ENCODE assay signal across 8 cellular contexts in the genomic region with DNA sequence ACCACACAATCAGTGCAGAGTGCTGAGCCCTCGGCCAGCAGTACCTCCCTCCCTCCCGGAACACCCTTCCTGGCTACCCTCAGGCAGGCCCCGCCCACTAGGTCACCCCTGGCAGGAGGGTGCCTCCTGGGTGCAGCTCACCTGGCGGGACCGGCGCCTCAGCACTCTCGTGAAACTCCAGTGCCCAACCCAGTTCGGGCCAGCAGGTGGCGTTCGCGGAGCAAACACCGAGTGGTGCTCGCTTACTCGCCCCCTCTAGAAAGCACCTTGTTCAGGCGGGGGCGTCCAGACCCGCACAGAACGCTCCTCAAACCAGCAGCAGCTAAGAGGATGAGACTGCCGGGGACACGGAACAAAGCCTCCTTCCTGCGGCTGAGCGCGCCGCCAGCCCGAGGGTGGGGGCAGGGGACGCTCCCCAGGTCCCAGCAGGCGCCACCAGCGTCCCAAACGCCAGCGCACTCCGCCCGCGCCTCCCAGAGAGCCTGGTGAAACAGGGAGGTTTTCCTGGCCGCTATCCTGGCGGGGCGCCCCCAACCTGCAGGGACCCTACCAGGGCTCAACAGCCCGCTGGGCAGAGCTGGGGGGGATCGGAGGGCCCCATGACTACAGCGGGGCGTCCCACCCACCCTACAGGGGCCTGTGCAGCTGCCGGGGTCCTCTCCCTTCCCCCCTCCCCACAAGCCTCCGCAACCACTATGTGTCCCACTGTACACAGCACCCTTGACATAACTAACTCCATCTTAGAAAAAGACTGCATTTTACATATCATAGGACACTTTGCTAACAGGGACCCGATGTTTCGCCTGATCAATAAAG. TPM values are rescaled to one million over a fixed set of nuclear protein-coding genes. Genes with fewer than 3 reads are reported as not detected.
DNase-seq lines count a peak whose midpoint lies in the region; ATAC-seq and TF ChIP-seq lines count a peak whose summit lies in the region.

No MANE protein-coding gene starts in this region.

- peak; percentile 87 for ATAC-seq in GM21576 (IDR thresholded peaks at IDR 0.05; ENCODE audit: unreplicated experiment)
- peak; percentile 75 for ATAC-seq in activated naive CD8-positive, alpha-beta T cell treated with anti-CD3 and anti-CD28 coated beads, Interleukin-2, amount 50 U/mL, for 24 hours
- peak; percentile 72 to 85 for ATAC-seq in left cardiac atrium
- peak; percentile 78 to 91 (median 84) for ATAC-seq in psoas muscle

- peak overlapping the region; percentile 75 for H3K4me3 Mint-ChIP-seq in activated naive CD8-positive, alpha-beta T cell treated with anti-CD3 and anti-CD28 coated beads, Interleukin-2, amount 50 U/mL, for 24 hours

- DNase-seq in DMS53 treated with DMSO at 0.1 percent for 48 hours (lab: John Stamatoyannopoulos, UW; ENCODE audit: unreplicated experiment) (peak; percentile 95), SKM-1 (lab: John Stamatoyannopoulos, UW; ENCODE audit: unreplicated experiment) (peak; percentile 26), left cardiac atrium (peak; percentile 72), psoas muscle (peak; percentile 66 to 80)
- DNase-seq in activated naive CD8-positive, alpha-beta T cell treated with anti-CD3 and anti-CD28 coated beads, Interleukin-2, amount 50 U/mL, for 24 hours, result peak; percentile 92

- intact Hi-C loops in left cardiac atrium (cut with DNase I), result loop anchor here in 1 of 2 donors (10.0 kb wide), 1 partner anchor 62 kb away; no protein-coding TSS in a partner anchor
- intact Hi-C loops in psoas muscle (cut with DNase I), result loop anchor here in 1 of 2 donors (5.0 kb wide), 1 partner anchor 40 kb away; no protein-coding TSS in a partner anchor

- peaks cover 6% of the 10 kb centered on the region for H3K4me1 ChIP-seq in psoas muscle
- H3K4me1 ChIP-seq in urinary bladder (ENCODE audit: insufficient read depth), result no peaks in the 10 kb centered on the region

- no peaks in the 10 kb centered on the region for H3K9me3 Mint-ChIP-seq in activated naive CD8-positive, alpha-beta T cell treated with anti-CD3 and anti-CD28 coated beads, Interleukin-2, amount 50 U/mL, for 24 hours

- no peaks in the 10 kb centered on the region for H3K27me3 Mint-ChIP-seq in activated naive CD8-positive, alpha-beta T cell treated with anti-CD3 and anti-CD28 coated beads, Interleukin-2, amount 50 U/mL, for 24 hours

- no peaks in the 10 kb centered on the region for H3K36me3 Mint-ChIP-seq in activated naive CD8-positive, alpha-beta T cell treated with anti-CD3 and anti-CD28 coated beads, Interleukin-2, amount 50 U/mL, for 24 hours (ENCODE audit: low read depth)

- peak overlapping the region; percentile 100 for H3K27ac ChIP-seq in KOPT-K1 (ENCODE audit: low read depth, low read length, poor library complexity, severe bottlenecking)
- H3K27ac ChIP-seq in psoas muscle, result no peak overlapping the region
- H3K27ac ChIP-seq in urinary bladder (ENCODE audit: low read depth), result no peak overlapping the region

- peak; percentile 73 for TF ChIP-seq CTCF in psoas muscle (IDR thresholded peaks at IDR 0.05)

- peaks cover 61% of the 10 kb centered on the region for H3K4me1 Mint-ChIP-seq in activated naive CD8-positive, alpha-beta T cell treated with anti-CD3 and anti-CD28 coated beads, Interleukin-2, amount 50 U/mL, for 24 hours

- peak overlapping the region; percentile 73 for H3K27ac Mint-ChIP-seq in activated naive CD8-positive, alpha-beta T cell treated with anti-CD3 and anti-CD28 coated beads, Interleukin-2, amount 50 U/mL, for 24 hours

- H3K9me3 ChIP-seq in KOPT-K1 (ENCODE audit: insufficient read depth, low read length, poor library complexity, severe bottlenecking) (no peaks in the 10 kb centered on the region), psoas muscle (no peaks in the 10 kb centered on the region)

- H3K4me3 ChIP-seq in psoas muscle (peak overlapping the region; percentile 68), urinary bladder (ENCODE audit: low read depth, low read length) (peak overlapping the region; percentile 16)

- 6 to 8% (median 7%) methylated on average over 39 to 44 of the region's 44 CpGs for WGBS in psoas muscle, 3 donors
- WGBS in urinary bladder, result 7% methylated on average over 44 of the region's 44 CpGs

- peaks cover 0 to 29% (median 4%) of the 10 kb centered on the region in 3 donors for H3K27me3 ChIP-seq in psoas muscle (ENCODE audit: insufficient read depth in 3 of 3, low read length in 2 of 3)

- H3K36me3 ChIP-seq in KOPT-K1 (ENCODE audit: insufficient read depth, low read length), result no peaks in the 10 kb centered on the region
- no peaks in the 10 kb centered on the region for H3K36me3 ChIP-seq in psoas muscle (ENCODE audit: insufficient read depth in 1 of 2, low read depth in 1 of 2)
- no peaks in the 10 kb centered on the region for H3K36me3 ChIP-seq in urinary bladder (ENCODE audit: insufficient read depth)

RNA-seq across cellular contexts. Expression of gene MRPS5, which starts 44.7 kb away (rescaled TPM):
- 10 to 100 TPM; 56.0 to 56.5 TPM for total RNA-seq in left cardiac atrium
- total RNA-seq in psoas muscle, result 10 to 100 TPM; 45.6 to 79.0 (median 53.4) TPM
- 100 to 1,000 TPM in 2 of 3 donors, 10 to 100 TPM in 1; 96.3 to 180 (median 112) TPM for polyA plus RNA-seq in psoas muscle
- total RNA-seq in urinary bladder, result 43.5 TPM
- 49.3 TPM for polyA plus RNA-seq in urinary bladder

RNA-seq across cellular contexts. Expression of gene MAL, which starts 51.4 kb away (rescaled TPM):
- total RNA-seq in left cardiac atrium (1 to 10 TPM; 5.8 to 7.8 TPM), psoas muscle (under 1 TPM in 3 of 4 donors, not detected in 1; 0.53 to 0.92 (median 0.71) TPM), urinary bladder (3.6 TPM)
- polyA plus RNA-seq in psoas muscle (1 to 10 TPM in 2 of 3 donors, under 1 TPM in 1; 0.95 to 1.5 (median 1.5) TPM), urinary bladder (13.3 TPM)

Comparison
In these comparisons a context has a peak if more than half of its experiments do, and no peak if none do; other contexts are left out.
1. DNase-seq: peak in every context shown above with its lines; median percentile 95 in DMS53 treated with DMSO at 0.1 percent for 48 hours; 92 in activated naive CD8-positive, alpha-beta T cell treated with anti-CD3 and anti-CD28 coated beads, Interleukin-2, amount 50 U/mL, for 24 hours; 73 in psoas muscle; 72 in left cardiac atrium; 26 in SKM-1.